In the genomic region with DNA sequence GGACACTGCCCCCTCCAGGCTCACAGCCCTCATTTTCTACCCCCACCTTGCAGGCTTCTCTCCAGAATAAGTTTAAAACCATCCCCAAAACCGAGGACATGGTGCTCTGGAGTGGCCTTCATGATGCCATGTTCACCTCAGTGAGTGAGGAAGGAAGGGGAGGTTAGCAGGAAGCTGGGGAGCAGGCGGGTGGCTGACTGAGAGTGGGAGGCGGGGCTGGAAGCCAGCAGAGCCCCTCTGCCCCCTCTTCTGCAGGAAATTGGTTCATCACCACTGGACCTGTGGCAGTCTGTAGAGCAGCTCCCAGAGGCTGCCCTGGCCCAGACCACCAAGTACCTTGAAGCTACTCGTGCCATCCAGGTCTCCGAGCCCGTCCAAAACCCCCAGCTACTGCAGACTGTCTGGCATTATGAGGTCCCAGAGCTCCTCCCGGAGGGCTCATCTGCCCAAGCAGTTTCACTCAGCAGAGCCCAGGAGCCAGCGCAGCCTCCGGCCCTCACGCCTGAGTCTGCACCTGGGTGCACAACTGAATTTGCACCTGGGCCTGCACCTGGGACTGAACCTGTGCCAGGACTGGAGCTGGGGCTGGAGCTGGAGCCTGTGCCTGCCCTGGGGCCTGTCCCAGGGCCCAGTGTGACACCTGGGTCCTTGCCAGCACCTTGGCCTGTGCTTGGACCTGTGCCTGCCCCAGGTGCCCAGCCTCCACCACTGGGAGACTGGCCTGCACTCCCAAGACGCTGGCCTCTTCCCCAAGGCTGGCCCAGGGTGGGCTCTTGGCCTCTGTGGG, we compare ENCODE assay signal across 18 cellular contexts. TPM values are rescaled to one million over a fixed set of nuclear protein-coding genes. Genes with fewer than 3 reads are reported as not detected.
DNase-seq lines count a peak whose midpoint lies in the region; ATAC-seq and TF ChIP-seq lines count a peak whose summit lies in the region.
"Had no signal": no experiment of that assay in that cellular context is flagged by ENCODE, and none has a peak within 500 bp of the region (broad histone marks: within the 10 kb centered on the region; RNA-seq: fewer than 3 reads in every experiment).

No MANE protein-coding gene starts in this region.

- DNase-seq in GDM1 (lab: John Stamatoyannopoulos, UW), result peak; percentile 70
- peak; percentile 71 for DNase-seq in UCSD-AML1 (lab: John Stamatoyannopoulos, UW; ENCODE audit: unreplicated experiment)
- DNase-seq in mesenchymal stem cell, result no peak
- DNase-seq in T-helper 9 cell, result no peak
- no peak for DNase-seq in NCI-H2227 treated with DMSO at 0.1 percent for 48 hours (lab: John Stamatoyannopoulos, UW)
- DNase-seq in inferior parietal cortex (ENCODE audit: extremely low spot score), result no peak
- DNase-seq: activated effector memory CD4-positive, alpha-beta T cell treated with Interleukin-2 at 50 U/mL for 16 hours; BE2C; DMS79; head of caudate nucleus; kidney; NCI-H146; right lobe of liver had no signal

- no peak overlapping the region for H2BK120ac ChIP-seq in mesenchymal stem cell (ENCODE audit: low read depth, low read length)

- H3K4me3 ChIP-seq in HEK293 (ENCODE audit: low read depth, low read length) (no peak overlapping the region), mesenchymal stem cell (ENCODE audit: insufficient read depth in 1 of 2, low read depth in 1 of 2, low read length in 2 of 2) (no peak overlapping the region)
- H3K4me3 ChIP-seq: GM12878, right lobe of liver, thoracic aorta had no signal

- H3K4me1 ChIP-seq in HEK293 (ENCODE audit: control insufficient read depth, insufficient read depth, low read length) (no peaks in the 10 kb centered on the region), mesenchymal stem cell (ENCODE audit: control insufficient read depth, insufficient read depth, low read depth, low read length) (peaks cover 8% of the 10 kb centered on the region)
- H3K4me1 ChIP-seq: BE2C, right lobe of liver had no signal

- H3K27me3 ChIP-seq in mesenchymal stem cell (ENCODE audit: control insufficient read depth in 1 of 2, insufficient read depth in 1 of 2, low read length in 2 of 2), result no peaks in the 10 kb centered on the region
- H3K27me3 ChIP-seq: BE2C, neutrophil, right lobe of liver had no signal

- H3K18ac ChIP-seq in mesenchymal stem cell (ENCODE audit: low read depth in 1 of 2, low read length in 2 of 2), result no peak overlapping the region

- no peaks in the 10 kb centered on the region for H3K79me1 ChIP-seq in mesenchymal stem cell (replicated peaks; ENCODE audit: low read length, poor library complexity, severe bottlenecking)

- H2AFZ ChIP-seq in mesenchymal stem cell (ENCODE audit: low read depth, low read length), result no peak overlapping the region

- no peak overlapping the region for H3K23ac ChIP-seq in mesenchymal stem cell (ENCODE audit: low read length in 2 of 2)

- POLR2A ChIA-PET in HEK293 (lab: Yijun Ruan, JAX), result interaction anchor here (0.5 kb wide), 1 partner anchor 16 kb away, joined by 4 read pairs; no protein-coding TSS in a partner anchor

- H2BK12ac ChIP-seq in mesenchymal stem cell (ENCODE audit: low read length in 2 of 2), result no peak overlapping the region

- no peak for ATAC-seq in GM19023 (IDR thresholded peaks at IDR 0.05; ENCODE audit: unreplicated experiment)
- ATAC-seq: GM12878 had no signal

- CTCF ChIA-PET in HEK293 (lab: Yijun Ruan, JAX), result interaction anchor here (0.6 to 3.4 kb wide), 4 partner anchors 10 to 249 kb away, joined by 3 to 16 read pairs (median 4); no protein-coding TSS in a partner anchor

- H3K4me2 ChIP-seq in mesenchymal stem cell (ENCODE audit: low read length, poor library complexity, severe bottlenecking), result peak overlapping the region; percentile 27

- H3K9me3 ChIP-seq in HEK293 (ENCODE audit: control insufficient read depth, insufficient read depth, low read depth, low read length) (no peaks in the 10 kb centered on the region), mesenchymal stem cell (ENCODE audit: control insufficient read depth, low read length) (no peaks in the 10 kb centered on the region)
- H3K9me3 ChIP-seq: BE2C, neutrophil, right lobe of liver, thoracic aorta had no signal

- H3K4ac ChIP-seq in mesenchymal stem cell (ENCODE audit: low read depth in 1 of 2, low read length in 2 of 2), result no peak overlapping the region

- H3K27ac ChIP-seq in HEK293 (ENCODE audit: extremely low read depth, low read depth, low read length), result no peak overlapping the region
- H3K27ac ChIP-seq in mesenchymal stem cell (ENCODE audit: low read length, poor library complexity, severe bottlenecking), result no peak overlapping the region
- H3K27ac ChIP-seq: neutrophil, right lobe of liver, thoracic aorta had no signal

- H2AK5ac ChIP-seq in mesenchymal stem cell (ENCODE audit: low read length, severe bottlenecking), result no peak overlapping the region

- H4K8ac ChIP-seq in mesenchymal stem cell (ENCODE audit: low read length), result no peak overlapping the region

- no peak overlapping the region for H2BK15ac ChIP-seq in mesenchymal stem cell (ENCODE audit: low read depth, poor library complexity, severe bottlenecking)

- no peak overlapping the region for H3K9ac ChIP-seq in mesenchymal stem cell (ENCODE audit: low read length)

- WGBS in mesenchymal stem cell, result 83% methylated on average over 11 of the region's 11 CpGs

- H2BK5ac ChIP-seq in mesenchymal stem cell (ENCODE audit: low read depth, low read length, poor library complexity, severe bottlenecking), result no peak overlapping the region

- H3K14ac ChIP-seq in mesenchymal stem cell (ENCODE audit: low read length in 2 of 2), result peak overlapping the region in 1 of 2 experiments; percentile 70

- H4K91ac ChIP-seq in mesenchymal stem cell (ENCODE audit: low read length), result no peak overlapping the region

- H3K36me3 ChIP-seq in HEK293 (ENCODE audit: control insufficient read depth in 2 of 2, insufficient read depth in 1 of 2, low read length in 2 of 2) (no peaks in the 10 kb centered on the region), mesenchymal stem cell (ENCODE audit: control insufficient read depth in 1 of 2, insufficient read depth in 2 of 2, low read depth in 1 of 2, low read length in 2 of 2) (no peaks in the 10 kb centered on the region)
- H3K36me3 ChIP-seq: BE2C, neutrophil, right lobe of liver, thoracic aorta had no signal

- 0 out of 2 replicates have a peak, but pooled peaks have one; percentile 9 for TF ChIP-seq CTCF in HEK293 (tag by site-specific recombination; IDR thresholded peaks at IDR 0.05)

TF ChIP-seq in HEK293, 187 proteins besides CTCF, POLR2A, EP300 and RAD21:
- TF ChIP-seq, protein P1, sequence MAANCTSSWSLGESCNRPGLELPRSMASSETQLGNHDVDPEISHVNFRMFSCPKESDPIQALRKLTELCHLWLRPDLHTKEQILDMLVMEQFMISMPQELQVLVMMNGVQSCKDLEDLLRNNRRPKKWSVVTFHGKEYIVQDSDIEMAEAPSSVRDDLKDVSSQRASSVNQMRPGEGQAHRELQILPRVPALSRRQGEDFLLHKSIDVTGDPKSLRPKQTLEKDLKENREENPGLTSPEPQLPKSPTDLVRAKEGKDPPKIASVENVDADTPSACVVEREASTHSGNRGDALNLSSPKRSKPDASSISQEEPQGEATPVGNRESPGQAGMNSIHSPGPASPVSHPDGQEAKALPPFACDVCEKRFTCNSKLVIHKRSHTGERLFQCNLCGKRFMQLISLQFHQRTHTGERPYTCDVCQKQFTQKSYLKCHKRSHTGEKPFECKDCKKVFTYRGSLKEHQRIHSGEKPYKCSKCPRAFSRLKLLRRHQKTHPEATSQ (tag by site-specific recombination; IDR thresholded peaks at IDR 0.05), result no peak
- no peak for TF ChIP-seq ZNF416 (tag by site-specific recombination; IDR thresholded peaks at IDR 0.05)

RNA-seq across cellular contexts. Expression of a gene that starts 19.0 kb away (rescaled TPM):
- 0.01 TPM for polyA plus RNA-seq in mesenchymal stem cell (2013, experiment 1 of 2)
- polyA plus RNA-seq in mesenchymal stem cell (2013, experiment 2 of 2), result not detected

RNA-seq across cellular contexts. Expression of a gene that starts 36.5 kb away (rescaled TPM):
- 27.5 TPM for polyA plus RNA-seq in mesenchymal stem cell (2013, experiment 1 of 2)
- 28.7 TPM for polyA plus RNA-seq in mesenchymal stem cell (2013, experiment 2 of 2)

RNA-seq across cellular contexts. Expression of a gene that starts 39.6 kb away (rescaled TPM):
- polyA plus RNA-seq in mesenchymal stem cell (2013, experiment 1 of 2), result 26.5 TPM
- 25.7 TPM for polyA plus RNA-seq in mesenchymal stem cell (2013, experiment 2 of 2)

RNA-seq across cellular contexts. Expression of a gene that starts 49.5 kb away (rescaled TPM):
- polyA plus RNA-seq in mesenchymal stem cell (2013, experiment 1 of 2), result 52.4 TPM
- polyA plus RNA-seq in mesenchymal stem cell (2013, experiment 2 of 2), result 48.7 TPM

Comparison
In these comparisons a context has a peak if more than half of its experiments do, and no peak if none do; other contexts are left out.
1. DNase-seq: peak in GDM1 (single experiment) and UCSD-AML1 (single experiment); none in mesenchymal stem cell (single experiment), T-helper 9 cell (single experiment), NCI-H2227 treated with DMSO at 0.1 percent for 48 hours (single experiment) and inferior parietal cortex (single experiment).